Comparison of ENCODE assay signal across 11 cellular contexts in the genomic region with DNA sequence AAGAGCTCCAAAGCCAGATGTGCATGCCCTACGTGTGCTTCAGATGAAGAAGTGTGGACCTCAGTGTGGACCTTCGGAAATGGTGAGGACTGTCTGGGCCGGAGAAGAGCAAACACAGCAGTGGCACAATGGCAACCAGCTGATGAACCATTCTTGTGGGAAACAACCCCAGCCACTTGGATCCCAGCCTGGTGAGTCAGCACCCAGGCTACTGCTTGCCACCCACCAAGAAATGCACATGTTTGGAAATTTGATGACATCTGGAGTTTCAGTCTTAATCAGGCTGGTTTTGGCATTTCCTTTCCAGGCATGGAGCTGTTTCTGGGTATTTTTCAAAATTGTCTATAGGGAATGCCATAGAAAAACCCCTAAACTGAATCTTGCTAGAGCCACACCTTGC. TPM values are rescaled to one million over a fixed set of nuclear protein-coding genes. Genes with fewer than 3 reads are reported as not detected.
DNase-seq lines count a peak whose midpoint lies in the region; ATAC-seq lines count a peak whose summit lies in the region.
"Had no signal": no experiment of that assay in that cellular context is flagged by ENCODE, and none has a peak within 500 bp of the region (broad histone marks: within the 10 kb centered on the region; RNA-seq: fewer than 3 reads in every experiment).

No MANE protein-coding gene starts in this region.

- ATAC-seq in HG02588 (IDR thresholded peaks at IDR 0.05; ENCODE audit: unreplicated experiment), result no peak
- ATAC-seq: K562 had no signal

- DNase-seq in A172 (ENCODE audit: low spot score) (peak; percentile 87), HS-5 (ENCODE audit: low read depth) (peak; percentile 48), islet precursor cell (peak; percentile 39), SIG-M5 treated with dmso at 0.1 percent for 504 hours (lab: John Stamatoyannopoulos, UW; ENCODE audit: unreplicated experiment) (no peak), HT-29 (ENCODE audit: low spot score) (no peak), activated gamma-delta T cell treated with Interleukin-2 at 50 U/mL for 16 hours (no peak)
- DNase-seq in activated naive CD4-positive, alpha-beta T cell treated with anti-CD3 and anti-CD28 coated beads, Interleukin-2, amount 50 U/mL, for 16 hours, result peak; percentile 26
- DNase-seq: CD4-positive, alpha-beta T cell; esophagus squamous epithelium had no signal

RNA-seq across cellular contexts. Expression of a gene that starts 42.7 kb away (rescaled TPM):
- not detected in 2 replicates for total RNA-seq in A172 (2014; rRNA removed; shearing (Covaris generic))
- total RNA-seq in HT-29 (2014; rRNA removed; shearing (Covaris generic)), result not detected in 2 replicates
- total RNA-seq: K562 had no signal

Comparison
In these comparisons a context has a peak if more than half of its experiments do, and no peak if none do; other contexts are left out.
1. DNase-seq: peak in A172 (single experiment), HS-5 (single experiment), activated naive CD4-positive, alpha-beta T cell treated with anti-CD3 and anti-CD28 coated beads, Interleukin-2, amount 50 U/mL, for 16 hours (single experiment) and islet precursor cell (single experiment); none in SIG-M5 treated with dmso at 0.1 percent for 504 hours (single experiment), HT-29 (single experiment) and activated gamma-delta T cell treated with Interleukin-2 at 50 U/mL for 16 hours (single experiment).